Comparison of ENCODE assay signal across 26 cellular contexts in genomic region chr6:11947569-11947968, GRCh38.
"Had no signal": no experiment of that assay in that cellular context is flagged by ENCODE, and none has a peak within 500 bp of the region (broad histone marks: within the 10 kb centered on the region; RNA-seq: fewer than 3 reads in every experiment).

No MANE protein-coding gene starts in this region.

- H3K27ac ChIP-seq: cardiac muscle cell, colonic mucosa, gastroesophageal sphincter, neural progenitor cell, parathyroid adenoma, psoas muscle, spleen, suprapubic skin, tibial artery had no signal

- FAIRE-seq: endometrium, keratinocyte had no signal

- H3K36me3 ChIP-seq: cardiac muscle cell, colonic mucosa, gastroesophageal sphincter, neural progenitor cell, spleen, suprapubic skin, tibial artery had no signal

- H3K9me3 ChIP-seq: colonic mucosa, gastroesophageal sphincter, psoas muscle, spleen, suprapubic skin, tibial artery had no signal

- ATAC-seq: activated CD4-positive, alpha-beta T cell treated with anti-CD3 and anti-CD28 coated beads for 36 hours; activated CD8-positive, alpha-beta memory T cell treated with anti-CD3 and anti-CD28 coated beads, Interleukin-2, amount 10 ng/mL, durations not matched to agents 7 days and 5 days; activated CD8-positive, alpha-beta T cell treated with anti-CD3 and anti-CD28 coated beads, Interleukin-2, amount 10 ng/mL, durations not matched to agents 7 days and 5 days; activated naive CD4-positive, alpha-beta T cell treated with anti-CD3 and anti-CD28 coated beads, Interleukin-2, amount 50 U/mL, for 72 hours; gastroesophageal sphincter; left cardiac atrium; psoas muscle; right cardiac atrium had no signal

- H3K4me3 ChIP-seq: cardiac muscle cell, colonic mucosa, gastroesophageal sphincter, neural progenitor cell, psoas muscle, spleen, suprapubic skin, tibial artery had no signal

- DNase-seq: activated CD4-positive, alpha-beta T cell treated with anti-CD3 and anti-CD28 coated beads for 36 hours; activated CD4-positive, CD25-positive, alpha-beta regulatory T cell; activated CD8-positive, alpha-beta memory T cell treated with anti-CD3 and anti-CD28 coated beads, Interleukin-2, amount 10 ng/mL, durations not matched to agents 7 days and 5 days; activated CD8-positive, alpha-beta T cell treated with anti-CD3 and anti-CD28 coated beads, Interleukin-2, amount 10 ng/mL, durations not matched to agents 7 days and 5 days; activated T-cell treated with anti-CD3 and anti-CD28 coated beads, Interleukin-2, amount 50 U/mL, for 48 hours; anterior cingulate cortex; cerebellar nuclear complex; colonic mucosa; effector CD8-positive, alpha-beta T cell; erythroblast; hippocampal formation; left cardiac atrium; natural killer cell; occipital lobe; psoas muscle; right cardiac atrium; spleen; tibial artery had no signal

- H3K27me3 ChIP-seq: cardiac muscle cell, colonic mucosa, gastroesophageal sphincter, neural progenitor cell, spleen, suprapubic skin, tibial artery had no signal

- H3K4me1 ChIP-seq: colonic mucosa, gastroesophageal sphincter, neural progenitor cell, parathyroid adenoma, psoas muscle, spleen, tibial artery had no signal
